In genomic region chr14:73754911-73755360, GRCh38 we compare ENCODE assay signal across 8 cellular contexts. TPM values are rescaled to one million over a fixed set of nuclear protein-coding genes. Genes with fewer than 3 reads are reported as not detected.
A peak's percentile ranks its signal among the peaks of the same experiment; 100 is the strongest.
DNase-seq lines count a peak whose midpoint lies in the region; ATAC-seq, FAIRE-seq and TF ChIP-seq lines count a peak whose summit lies in the region.

No MANE protein-coding gene starts in this region.

- H3K27ac ChIP-seq in ascending aorta (peak overlapping the region; percentile 98 to 99), substantia nigra (ENCODE audit: low read depth, low read length, poor library complexity, severe bottlenecking) (peak overlapping the region; percentile 85)

- no peak for DNase-seq in T-helper 2 cell treated with Interferon-gamma antibody and Interleukin-4, amounts not matched to agents 5 μg/mL and 100 μg/mL, for 36 hours (ENCODE audit: low spot score)
- DNase-seq in T-helper 2 cell (no peak), ascending aorta (ENCODE audit: low spot score in 2 of 2) (no peak), kidney glomerular epithelial cell (lab: John Stamatoyannopoulos, UW) (peak; percentile 24), substantia nigra (lab: John Stamatoyannopoulos, UW) (peak in 19 of 49 donors; percentile 13 to 54 (median 36)), BE2C (no peak), urothelium cell line (ENCODE audit: low spot score) (no peak)

- H3K9me3 ChIP-seq in ascending aorta (no peaks in the 10 kb centered on the region), BE2C (no peaks in the 10 kb centered on the region)

- no peaks in the 10 kb centered on the region for H3K27me3 Mint-ChIP-seq in T-helper 2 cell treated with Interferon-gamma antibody and Interleukin-4, amounts not matched to agents 5 μg/mL and 100 μg/mL, for 36 hours (ENCODE audit: low read depth)

- H3K4me3 Mint-ChIP-seq in T-helper 2 cell treated with Interferon-gamma antibody and Interleukin-4, amounts not matched to agents 5 μg/mL and 100 μg/mL, for 36 hours, result peak overlapping the region; percentile 81

- intact Hi-C loops in ascending aorta (cut with DNase I), result loop anchor here (2.0 to 10.0 kb wide), 3 partner anchors 14 to 330 kb away; partner anchors contain the start of genes ALDH6A1 and LIN52

- no peak for FAIRE-seq in urothelium cell line (lab: Jason Lieb, UNC)

- H3K36me3 ChIP-seq in ascending aorta (no peaks in the 10 kb centered on the region), BE2C (no peaks in the 10 kb centered on the region)

- no peaks in the 10 kb centered on the region for H3K9me3 Mint-ChIP-seq in T-helper 2 cell treated with Interferon-gamma antibody and Interleukin-4, amounts not matched to agents 5 μg/mL and 100 μg/mL, for 36 hours

- peak overlapping the region; percentile 86 for H3K27ac Mint-ChIP-seq in T-helper 2 cell treated with Interferon-gamma antibody and Interleukin-4, amounts not matched to agents 5 μg/mL and 100 μg/mL, for 36 hours

- H3K4me1 Mint-ChIP-seq in T-helper 2 cell treated with Interferon-gamma antibody and Interleukin-4, amounts not matched to agents 5 μg/mL and 100 μg/mL, for 36 hours (ENCODE audit: low read depth), result peaks cover 77% of the 10 kb centered on the region

- no peak for TF ChIP-seq CTCF in ascending aorta (IDR thresholded peaks at IDR 0.05)
- no peak for TF ChIP-seq CTCF in BE2C (IDR thresholded peaks at IDR 0.05; ENCODE audit: low read depth, low read length)

- peaks cover 29% of the 10 kb centered on the region for H3K36me3 Mint-ChIP-seq in T-helper 2 cell treated with Interferon-gamma antibody and Interleukin-4, amounts not matched to agents 5 μg/mL and 100 μg/mL, for 36 hours (ENCODE audit: low read depth)

- no peak for ATAC-seq in HG02884 (IDR thresholded peaks at IDR 0.05; ENCODE audit: unreplicated experiment)

- H3K4me1 ChIP-seq in ascending aorta (peaks cover 56 to 90% of the 10 kb centered on the region in 2 donors), BE2C (peaks cover 55% of the 10 kb centered on the region)

- H3K27me3 ChIP-seq in ascending aorta (no peaks in the 10 kb centered on the region), BE2C (no peaks in the 10 kb centered on the region)

- peak overlapping the region; percentile 4 to 50 for H3K4me3 ChIP-seq in ascending aorta
- H3K4me3 ChIP-seq in BE2C (ENCODE audit: low read depth, low read length), result no peak overlapping the region

RNA-seq across cellular contexts. Expression of gene PNMA1, which starts 40.8 kb away (rescaled TPM):
- 30.2 TPM for total RNA-seq in ascending aorta
- 93.5 TPM for polyA plus RNA-seq in BE2C (2012; ENCODE audit: insufficient read depth, insufficient read length, low read depth)
